In the genomic region with DNA sequence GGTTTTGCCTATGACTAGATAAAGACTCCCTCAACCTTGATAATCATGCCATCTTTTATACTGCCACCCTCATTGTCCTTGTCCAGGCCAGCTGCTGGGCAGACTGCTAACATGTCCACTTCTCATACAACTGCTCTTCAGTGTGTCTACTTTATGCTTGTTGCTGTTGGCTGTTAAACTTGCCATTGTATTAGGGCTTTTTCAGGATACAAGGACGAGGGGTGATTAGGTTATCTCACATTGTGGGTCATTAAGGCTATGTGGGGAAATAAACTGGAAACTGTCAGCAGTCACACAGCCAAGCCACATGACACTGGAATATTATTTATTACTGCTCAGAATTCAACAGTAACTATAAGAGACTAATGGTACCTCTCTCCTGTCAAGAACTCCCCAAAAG, we compare ENCODE assay signal across 25 cellular contexts.
"Had no signal": no experiment of that assay in that cellular context is flagged by ENCODE, and none has a peak within 500 bp of the region (broad histone marks: within the 10 kb centered on the region; RNA-seq: fewer than 3 reads in every experiment).

No MANE protein-coding gene starts in this region.

- H3K36me3 ChIP-seq: brain microvascular endothelial cell had no signal

- DNase-seq: activated CD4-positive, alpha-beta memory T cell treated with anti-CD3 and anti-CD28 coated beads, Interleukin-2, amount 10 ng/mL, durations not matched to agents 7 days and 5 days; activated CD4-positive, alpha-beta T cell treated with anti-CD3 and anti-CD28 coated beads for 1 hour; activated CD4-positive, alpha-beta T cell treated with anti-CD3 and anti-CD28 coated beads for 4 hours; activated CD4-positive, alpha-beta T cell treated with anti-CD3 and anti-CD28 coated beads, Interleukin-2, amount 10 ng/mL, durations not matched to agents 7 days and 5 days; activated CD4-positive, alpha-beta T cell treated with anti-CD3 and anti-CD28 coated beads, Interleukin-2, amount 50 U/mL, for 4 hours; activated CD4-positive, CD25-positive, alpha-beta regulatory T cell; activated CD8-positive, alpha-beta memory T cell treated with anti-CD3 and anti-CD28 coated beads, Interleukin-2, amount 50 U/mL, for 48 hours; activated effector memory CD4-positive, alpha-beta T cell treated with Interleukin-2 at 50 U/mL for 16 hours; activated gamma-delta T cell treated with Interleukin-2 at 50 U/mL for 16 hours; activated naive CD4-positive, alpha-beta T cell treated with anti-CD3 and anti-CD28 coated beads, Interleukin-2, amount 50 U/mL, for 16 hours; activated naive CD4-positive, alpha-beta T cell treated with Interleukin-2 at 50 U/mL for 16 hours; activated T-cell treated with anti-CD3 and anti-CD28 coated beads, Interleukin-2, amount 50 U/mL, for 4 hours; amniotic stem cell; anterior cingulate cortex; brain microvascular endothelial cell; effector CD8-positive, alpha-beta T cell; foreskin fibroblast; T-helper 2 cell had no signal

- H3K27ac ChIP-seq: brain microvascular endothelial cell, coronary artery had no signal

- H3K27me3 ChIP-seq: brain microvascular endothelial cell had no signal

- H3K4me3 ChIP-seq: coronary artery had no signal

- FAIRE-seq: astrocyte, bronchial epithelial cell, endometrium, frontal cortex had no signal

- ATAC-seq: activated T-cell treated with anti-CD3 and anti-CD28 coated beads, Interleukin-2, amount 50 U/mL, for 4 hours; activated T-helper 17 cell treated with anti-CD3 and anti-CD28 coated beads, Interleukin-2, amount 50 U/mL, for 72 hours; esophagus mucosa had no signal
